In genomic region chr6:142329486-142330113, GRCh38 we compare ENCODE assay signal across 17 cellular contexts. TPM values are rescaled to one million over a fixed set of nuclear protein-coding genes. Genes with fewer than 3 reads are reported as not detected.
DNase-seq lines count a peak whose midpoint lies in the region; ATAC-seq, FAIRE-seq and TF ChIP-seq lines count a peak whose summit lies in the region.
"Had no signal": no experiment of that assay in that cellular context is flagged by ENCODE, and none has a peak within 500 bp of the region (broad histone marks: within the 10 kb centered on the region; RNA-seq: fewer than 3 reads in every experiment).

No MANE protein-coding gene starts in this region.

- H3K9ac ChIP-seq in endothelial cell of umbilical vein (replicated peaks; ENCODE audit: extremely low read depth, insufficient read depth, low read length): no peak overlapping the region
- no peak overlapping the region for H3K9ac ChIP-seq in trophoblast cell (ENCODE audit: low read length)

- dilution Hi-C loops in endothelial cell of umbilical vein (cut with MboI; ENCODE audit: extremely low pct_ligation_motif_present, low sequenced_read_pairs): no loop called here

- H3K4me3 ChIP-seq in endothelial cell of umbilical vein (replicated peaks in 1 of 3; ENCODE audit: insufficient read depth in 1 of 3, low read depth in 1 of 3, low read length in 3 of 3) (no peak overlapping the region), trophoblast cell (ENCODE audit: low read depth, low read length) (no peak overlapping the region)
- H3K4me3 ChIP-seq: HAP-1 had no signal

- H3K36me3 ChIP-seq in endothelial cell of umbilical vein (ENCODE audit: control insufficient read depth in 2 of 2, extremely low read depth in 1 of 2, insufficient read depth in 2 of 2, low read length in 2 of 2): no peaks in the 10 kb centered on the region
- H3K36me3 ChIP-seq in trophoblast cell (ENCODE audit: control insufficient read depth in 1 of 2, insufficient read depth in 2 of 2, low read length in 2 of 2): no peaks in the 10 kb centered on the region
- H3K36me3 ChIP-seq: HAP-1 had no signal

- no peaks in the 10 kb centered on the region for H4K20me1 ChIP-seq in endothelial cell of umbilical vein (replicated peaks; ENCODE audit: control insufficient read depth, extremely low read depth, insufficient read depth, low read length)

- no peak for ATAC-seq in HG02759 (IDR thresholded peaks at IDR 0.05; ENCODE audit: unreplicated experiment)

- H3K9me3 ChIP-seq in endothelial cell of umbilical vein (replicated peaks; ENCODE audit: control insufficient read depth, insufficient read depth, low read length) (no peaks in the 10 kb centered on the region), trophoblast cell (ENCODE audit: insufficient read depth, low read depth, low read length) (no peaks in the 10 kb centered on the region)
- H3K9me3 ChIP-seq: HAP-1 had no signal

- H2AK5ac ChIP-seq in trophoblast cell (ENCODE audit: low read length): no peak overlapping the region

- no peak overlapping the region for H3K4ac ChIP-seq in trophoblast cell (ENCODE audit: low read depth, low read length)

- H3K27me3 ChIP-seq in endothelial cell of umbilical vein (ENCODE audit: control insufficient read depth in 2 of 2, insufficient read depth in 2 of 2, low read length in 2 of 2) (no peaks in the 10 kb centered on the region), trophoblast cell (ENCODE audit: insufficient read depth, low read length) (no peaks in the 10 kb centered on the region)

- no TSS peak for BruUV-seq in endothelial cell of umbilical vein (replicated peaks; lab: Mats Ljungman, UMichigan)

- no peak overlapping the region for H3K14ac ChIP-seq in trophoblast cell (ENCODE audit: low read length)

- peak overlapping the region; percentile 55 for H2BK120ac ChIP-seq in trophoblast cell (ENCODE audit: insufficient read depth, low read length, poor library complexity)

- WGBS in trophoblast cell (ENCODE audit: extremely low coverage, insufficient coverage, insufficient read length): no CpG with 5 or more reads among the region's 3 CpGs

- CTCF ChIA-PET in endothelial cell of umbilical vein (lab: Charles Lee): interaction anchor here (0.9 to 3.5 kb wide), 10 partner anchors 9 to 97 kb away, joined by 3 to 16 read pairs (median 6); partner anchors contain the start of gene ADGRG6

- no peak for FAIRE-seq in endothelial cell of umbilical vein (lab: Jason Lieb, UNC)

- DNase-seq in ELR (ENCODE audit: low read depth): peak; percentile 19
- DNase-seq in M059J (ENCODE audit: low read depth): peak; percentile 37
- DNase-seq in endothelial cell of umbilical vein (ENCODE audit: low read depth, low spot score): peak; percentile 43
- no peak for DNase-seq in trophoblast cell
- no peak for DNase-seq in HK-2 (ENCODE audit: unreplicated experiment)
- no peak for DNase-seq in activated CD4-positive, alpha-beta T cell treated with anti-CD3 and anti-CD28 coated beads for 48 hours
- DNase-seq: ACHN; C1 segment of cervical spinal cord; CD8-positive, alpha-beta memory T cell; DMS79; NCI-H1092 treated with DMSO at 0.1 percent for 48 hours; NCI-H146; NCI-H2029 treated with DMSO at 0.1 percent for 48 hours; SIG-M5 had no signal

- H3K18ac ChIP-seq in trophoblast cell (ENCODE audit: low read length): no peak overlapping the region

- H3K79me2 ChIP-seq in endothelial cell of umbilical vein (ENCODE audit: control insufficient read depth, insufficient read depth, low read length) (peaks cover 65% of the 10 kb centered on the region), trophoblast cell (ENCODE audit: control insufficient read depth, insufficient read depth, low read length, poor library complexity) (no peaks in the 10 kb centered on the region)

- no peak overlapping the region for H3K23ac ChIP-seq in trophoblast cell (ENCODE audit: low read length)

- H4K8ac ChIP-seq in trophoblast cell (ENCODE audit: low read depth, low read length): no peak overlapping the region

- H3K4me1 ChIP-seq in endothelial cell of umbilical vein (ENCODE audit: control insufficient read depth, extremely low read depth, insufficient read depth, low read length) (peaks cover 72% of the 10 kb centered on the region), trophoblast cell (ENCODE audit: control insufficient read depth in 1 of 2, insufficient read depth in 2 of 2, low read length in 2 of 2) (peaks cover 0 to 2% of the 10 kb centered on the region in 2 experiments)

- peaks cover 2% of the 10 kb centered on the region for H3K79me1 ChIP-seq in trophoblast cell (ENCODE audit: low read length)

- H2BK12ac ChIP-seq in trophoblast cell (ENCODE audit: low read length): no peak overlapping the region

- intact Hi-C loops in endothelial cell of umbilical vein (cut with micrococcal nuclease): loop anchor here (2.0 kb wide), 1 partner anchor 17 kb away; no protein-coding TSS in a partner anchor

- H3K27ac ChIP-seq in endothelial cell of umbilical vein (ENCODE audit: insufficient read depth, low read depth, low read length) (peak overlapping the region; percentile 96), trophoblast cell (ENCODE audit: low read depth, low read length) (no peak overlapping the region)

- H4K12ac ChIP-seq in trophoblast cell (ENCODE audit: low read depth, low read length): no peak overlapping the region

- POLR2A ChIA-PET in endothelial cell of umbilical vein (lab: Charles Lee): no interaction called here

- H3K4me2 ChIP-seq in endothelial cell of umbilical vein (ENCODE audit: insufficient read depth, low read length): no peak overlapping the region
- H3K4me2 ChIP-seq in trophoblast cell (ENCODE audit: low read length): no peak overlapping the region

- H2AFZ ChIP-seq in endothelial cell of umbilical vein (ENCODE audit: low read depth, low read length): no peak overlapping the region
- H2AFZ ChIP-seq in trophoblast cell (ENCODE audit: insufficient read depth, low read length, poor library complexity): no peak overlapping the region

- H4K91ac ChIP-seq in trophoblast cell (ENCODE audit: low read depth, low read length): peak overlapping the region; percentile 47

- H2BK5ac ChIP-seq in trophoblast cell (ENCODE audit: low read depth, low read length, poor library complexity): no peak overlapping the region

- TF ChIP-seq CTCF in endothelial cell of umbilical vein (IDR thresholded peaks at IDR 0.05; ENCODE audit: extremely low read depth in 1 of 2, insufficient read depth in 1 of 2, low read depth in 1 of 2, low read length in 2 of 2): no peak

- TF ChIP-seq POLR2A in endothelial cell of umbilical vein (IDR thresholded peaks at IDR 0.05; ENCODE audit: low read depth, low read length): no peak

- no peaks in the 10 kb centered on the region for H3K9me1 ChIP-seq in endothelial cell of umbilical vein (replicated peaks; ENCODE audit: control insufficient read depth, extremely low read depth, insufficient read depth, low read length)

TF ChIP-seq in endothelial cell of umbilical vein, 7 proteins besides CTCF, POLR2A, EP300 and RAD21:
- TF ChIP-seq EZH2 (IDR thresholded peaks at IDR 0.05; ENCODE audit: borderline replicate concordance, low read depth, low read length, severe bottlenecking) (no peak), FOS (IDR thresholded peaks at IDR 0.05; ENCODE audit: borderline replicate concordance, insufficient read depth, low read length) (peak; percentile 8), MAX (IDR thresholded peaks at IDR 0.05; ENCODE audit: insufficient read depth, insufficient read length) (no peak), MYC (IDR thresholded peaks at IDR 0.05; ENCODE audit: low read depth, low read length) (no peak)

RNA-seq across cellular contexts. Expression of gene ADGRG6, which starts 27.8 kb away (rescaled TPM):
- total RNA-seq in M059J (2014; rRNA removed; shearing (Covaris generic)): 8.1 and 8.8 TPM in 2 replicates
- 99.3 and 113 TPM in 2 replicates for total RNA-seq in endothelial cell of umbilical vein
- polyA plus RNA-seq in endothelial cell of umbilical vein: 154 and 166 TPM in 2 replicates
- 80.1 and 88.6 TPM in 2 replicates for polyA plus RNA-seq in endothelial cell of umbilical vein (2011; cell fraction: cytosol; rRNA removed)
- polyA plus RNA-seq in endothelial cell of umbilical vein (2011; cell fraction: nucleus; rRNA removed): 280 and 349 TPM in 2 replicates
- polyA plus RNA-seq in endothelial cell of umbilical vein (2012): 121 and 143 TPM in 2 replicates
- polyA minus RNA-seq in endothelial cell of umbilical vein: 869 and 872 TPM in 2 replicates
- polyA minus RNA-seq in endothelial cell of umbilical vein (2011; cell fraction: cytosol; rRNA and poly(A)+ RNA removed): 17.4 TPM
- 1,050 and 1,471 TPM in 2 replicates for polyA minus RNA-seq in endothelial cell of umbilical vein (2011; cell fraction: nucleus; rRNA and poly(A)+ RNA removed)
- 39.0 and 41.3 TPM in 2 replicates for polyA plus RNA-seq in trophoblast cell (2013)
- total RNA-seq: OCI-LY7 had no signal
- polyA plus RNA-seq: CD8-positive, alpha-beta memory T cell had no signal

Comparison
In these comparisons a context has a peak if more than half of its experiments do, and no peak if none do; other contexts are left out.
1. DNase-seq: peak in ELR (single experiment), M059J (single experiment) and endothelial cell of umbilical vein (single experiment); none in trophoblast cell (0 of 2), HK-2 (single experiment) and activated CD4-positive, alpha-beta T cell treated with anti-CD3 and anti-CD28 coated beads for 48 hours (single experiment).
2. RNA of gene ADGRG6, which starts 27.8 kb away (total RNA-seq): 99.3 to 113 TPM in endothelial cell of umbilical vein; 8.1 to 8.8 TPM in M059J; every median in the first group is over 10 times any median in the second.